Comparison of ENCODE assay signal across 23 cellular contexts in the genomic region with DNA sequence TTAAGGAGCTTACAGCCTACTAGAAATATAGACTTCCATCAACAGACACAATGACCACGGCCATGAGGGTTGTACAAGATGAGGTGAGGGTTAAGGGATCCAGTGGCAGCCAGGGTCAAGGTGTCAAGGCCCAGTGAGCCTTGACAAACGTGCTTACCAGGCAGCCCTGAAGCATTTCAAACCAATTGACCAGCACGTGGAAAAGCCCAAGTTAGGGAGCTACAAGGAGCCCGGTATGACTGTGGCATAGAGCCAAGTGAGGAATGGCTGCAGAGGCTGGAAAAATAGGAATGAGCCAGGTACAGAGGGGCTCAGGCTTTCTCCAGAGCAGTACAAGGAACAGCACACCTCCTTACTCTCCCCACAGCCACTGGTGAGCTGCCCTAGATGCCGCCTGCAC. TPM values are rescaled to one million over a fixed set of nuclear protein-coding genes. Genes with fewer than 3 reads are reported as not detected.
A peak's percentile ranks its signal among the peaks of the same experiment; 100 is the strongest.
DNase-seq lines count a peak whose midpoint lies in the region; ATAC-seq, FAIRE-seq and TF ChIP-seq lines count a peak whose summit lies in the region.
"Had no signal": no experiment of that assay in that cellular context is flagged by ENCODE, and none has a peak within 500 bp of the region (broad histone marks: within the 10 kb centered on the region; RNA-seq: fewer than 3 reads in every experiment).

No MANE protein-coding gene starts in this region.

- H3K4me1 ChIP-seq in A549 = peaks cover 53% of the 10 kb centered on the region
- peaks cover 32% of the 10 kb centered on the region for H3K4me1 ChIP-seq in PC-9 (replicated peaks; ENCODE audit: insufficient read depth)
- H3K4me1 ChIP-seq in esophagus (ENCODE audit: control insufficient read depth in 2 of 2, insufficient read depth in 2 of 2, low read length in 1 of 2) = peaks cover 2 to 5% of the 10 kb centered on the region in 2 donors
- H3K4me1 ChIP-seq: Peyer's patch had no signal

- H3K27ac ChIP-seq in A549 = peak overlapping the region; percentile 41 to 75; a peak in 5 of 6 replicates
- H3K27ac ChIP-seq in PC-9 = peak overlapping the region; percentile 26; the same call in 1 of the 2 replicates
- peak overlapping the region; percentile 11 to 22 for H3K27ac ChIP-seq in esophagus (ENCODE audit: low read depth in 2 of 2, low read length in 1 of 2)
- H3K27ac ChIP-seq: BLaER1 treated with 17β-estradiol and CSF1 and Interleukin-3, amounts not matched to agents 10 nM and 100 nM; Peyer's patch; SK-N-MC had no signal

- TF ChIP-seq CTCF in A549 (IDR thresholded peaks at IDR 0.05) (no peak), PC-9 (conservative IDR thresholded peaks at IDR 0.05) (no peak)

- CTCF ChIA-PET in A549 (lab: Yijun Ruan, JAX) = interaction anchor here (0.6 to 7.8 kb wide), 5 partner anchors 12 to 393 kb away, joined by 3 to 43 read pairs (median 4); partner anchors contain the start of gene AFAP1L2
- CTCF ChIA-PET in PC-9 (lab: Charles Lee) = interaction anchor here (0.6 kb wide), 1 partner anchor 144 kb away, joined by 3 read pairs; no protein-coding TSS in a partner anchor

- H3K27me3 ChIP-seq in PC-9 (ENCODE audit: insufficient read depth, low read depth) = no peaks in the 10 kb centered on the region
- no peaks in the 10 kb centered on the region for H3K27me3 ChIP-seq in esophagus (ENCODE audit: control insufficient read depth in 1 of 2, insufficient read depth in 2 of 2, low read length in 2 of 2)
- H3K27me3 ChIP-seq: Peyer's patch had no signal

- H3K9me3 ChIP-seq in A549 (no peaks in the 10 kb centered on the region), PC-9 (ENCODE audit: insufficient read depth, low read depth) (no peaks in the 10 kb centered on the region), esophagus (ENCODE audit: control insufficient read depth in 2 of 2, insufficient read depth in 1 of 2, low read depth in 1 of 2, low read length in 1 of 2) (no peaks in the 10 kb centered on the region)
- H3K9me3 ChIP-seq: BLaER1 treated with 17β-estradiol and CSF1 and Interleukin-3, amounts not matched to agents 10 nM and 100 nM; Peyer's patch had no signal

- no peak for TF ChIP-seq POLR2A in A549 (IDR thresholded peaks at IDR 0.05; ENCODE audit: low read length)

- no peaks in the 10 kb centered on the region for H4K20me1 ChIP-seq in PC-9 (ENCODE audit: insufficient read depth)
- H4K20me1 ChIP-seq: BLaER1 treated with 17β-estradiol and CSF1 and Interleukin-3, amounts not matched to agents 10 nM and 100 nM had no signal

- BruUV-seq in PC-9 (replicated peaks; lab: Mats Ljungman, UMichigan) = no TSS peak

- intact Hi-C loops in PC-9 (cut with micrococcal nuclease; ENCODE audit: unreplicated experiment) = no loop called here

- TF ChIP-seq RAD21 in A549 (conservative IDR thresholded peaks at IDR 0.05 in 1 of 2, IDR thresholded peaks at IDR 0.05 in 1 of 2) = no peak

- WGBS in A549 (ENCODE audit: missing lambda C conversion rate) = 88% methylated on average over 5 of the region's 5 CpGs
- 82 to 87% methylated on average over 5 of the region's 5 CpGs for WGBS in esophagus, 2 donors

- H3K4me3 ChIP-seq in A549 = no peak overlapping the region
- no peak overlapping the region for H3K4me3 ChIP-seq in PC-9
- no peak overlapping the region for H3K4me3 ChIP-seq in esophagus (ENCODE audit: low read depth in 1 of 2, low read length in 2 of 2)
- H3K4me3 ChIP-seq: BLaER1 treated with 17β-estradiol and CSF1 and Interleukin-3, amounts not matched to agents 10 nM and 100 nM; Peyer's patch; SK-N-MC had no signal

- no peaks in the 10 kb centered on the region for H3K9me2 ChIP-seq in PC-9 (ENCODE audit: insufficient read depth)

- no peak for DNase-seq in A549 (ENCODE audit: low read depth in 1 of 2, low spot score in 1 of 2)
- DNase-seq in PC-9 = no peak
- peak; percentile 57 for DNase-seq in renal cortical epithelial cell (ENCODE audit: low read depth)
- no peak for DNase-seq in C1 segment of cervical spinal cord (lab: John Stamatoyannopoulos, UW)
- DNase-seq: CD8-positive, alpha-beta memory T cell; DMS53; EL; GOT3; NCI-H1092 treated with DMSO at 0.1 percent for 48 hours; NCI-H146; NCI-H2029 treated with DMSO at 0.1 percent for 48 hours; NCI-H2171; NCI-H526; Peyer's patch; SHP77 had no signal

- no peak for FAIRE-seq in A549 (lab: Jason Lieb, UNC)
- FAIRE-seq: A204.1, GM12891, HTR-8/SVneo had no signal

- H3F3A ChIP-seq in PC-9 (ENCODE audit: insufficient read depth, low read depth) = peaks cover 4% of the 10 kb centered on the region; the same call in 1 of the 2 replicates

- no peak for TF ChIP-seq EP300 in A549 (IDR thresholded peaks at IDR 0.05)

- H3K36me3 ChIP-seq in PC-9 (ENCODE audit: low read depth) = no peaks in the 10 kb centered on the region
- H3K36me3 ChIP-seq in esophagus (ENCODE audit: control insufficient read depth in 2 of 2, insufficient read depth in 2 of 2, low read length in 1 of 2) = no peaks in the 10 kb centered on the region
- H3K36me3 ChIP-seq: BLaER1 treated with 17β-estradiol and CSF1 and Interleukin-3, amounts not matched to agents 10 nM and 100 nM; Peyer's patch had no signal

- peaks cover 22% of the 10 kb centered on the region for H3K79me2 ChIP-seq in PC-9 (ENCODE audit: low read depth)

- H3K4me2 ChIP-seq in A549 (no peak overlapping the region; the same call in 1 of the 3 replicates), PC-9 (no peak overlapping the region)

- POLR2A ChIA-PET in A549 (lab: Yijun Ruan, JAX) (no interaction called here), PC-9 (lab: Charles Lee; ENCODE audit: unreplicated experiment) (interaction anchor here (0.7 kb wide), 1 partner anchor 465 kb away, joined by 3 read pairs; no protein-coding TSS in a partner anchor)

- no peak overlapping the region for H2AFZ ChIP-seq in PC-9

- no peak for ATAC-seq in A549
- ATAC-seq in HG03520 (IDR thresholded peaks at IDR 0.05; ENCODE audit: unreplicated experiment) = no peak
- ATAC-seq in HG02678 (IDR thresholded peaks at IDR 0.05; ENCODE audit: unreplicated experiment) = no peak

TF ChIP-seq in A549, 52 proteins besides CTCF, POLR2A, EP300 and RAD21:
- TF ChIP-seq PHF8 (IDR thresholded peaks at IDR 0.05; ENCODE audit: borderline replicate concordance, low read depth) = no peak
- no peak for TF ChIP-seq POLR2AphosphoS2 (conservative IDR thresholded peaks at IDR 0.05; ENCODE audit: low read length)
- TF ChIP-seq NPAS2 (CRISPR knock-in tag; IDR thresholded peaks at IDR 0.05; ENCODE audit: borderline replicate concordance) = no peak
- TF ChIP-seq HOXB13 (CRISPR knock-in tag; IDR thresholded peaks at IDR 0.05; ENCODE audit: low read depth) = no peak
- TF ChIP-seq, protein P1, sequence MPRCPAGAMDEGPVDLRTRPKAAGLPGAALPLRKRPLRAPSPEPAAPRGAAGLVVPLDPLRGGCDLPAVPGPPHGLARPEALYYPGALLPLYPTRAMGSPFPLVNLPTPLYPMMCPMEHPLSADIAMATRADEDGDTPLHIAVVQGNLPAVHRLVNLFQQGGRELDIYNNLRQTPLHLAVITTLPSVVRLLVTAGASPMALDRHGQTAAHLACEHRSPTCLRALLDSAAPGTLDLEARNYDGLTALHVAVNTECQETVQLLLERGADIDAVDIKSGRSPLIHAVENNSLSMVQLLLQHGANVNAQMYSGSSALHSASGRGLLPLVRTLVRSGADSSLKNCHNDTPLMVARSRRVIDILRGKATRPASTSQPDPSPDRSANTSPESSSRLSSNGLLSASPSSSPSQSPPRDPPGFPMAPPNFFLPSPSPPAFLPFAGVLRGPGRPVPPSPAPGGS (IDR thresholded peaks at IDR 0.05) = no peak
- no peak for TF ChIP-seq NR3C1 (IDR thresholded peaks at IDR 0.05)
- TF ChIP-seq HOXB5 (CRISPR knock-in tag; IDR thresholded peaks at IDR 0.05) = no peak
- TF ChIP-seq ZSCAN20 (CRISPR knock-in tag; IDR thresholded peaks at IDR 0.05) = no peak
- no peak for TF ChIP-seq EHF (CRISPR knock-in tag; IDR thresholded peaks at IDR 0.05)
- TF ChIP-seq BHLHE40 (IDR thresholded peaks at IDR 0.05; ENCODE audit: low read depth, low read length) = no peak
- TF ChIP-seq RFX5 (IDR thresholded peaks at IDR 0.05) = no peak
- no peak for TF ChIP-seq MAFK (IDR thresholded peaks at IDR 0.05; ENCODE audit: partially characterized antibody)
- TF ChIP-seq HDAC2 (IDR thresholded peaks at IDR 0.05) = no peak
- no peak for TF ChIP-seq ZFP36 (IDR thresholded peaks at IDR 0.05; ENCODE audit: borderline replicate concordance, partially characterized antibody)

RNA-seq across cellular contexts. Expression of gene AFAP1L2, which starts 12.7 kb away (rescaled TPM):
- polyA plus RNA-seq in A549 (2011; rRNA removed) (17.6 and 19.6 TPM in 2 replicates), A549 (2017; fragmentation: RNase III; extraction: RNeasy Plus Mini Kit Qiagen cat#74134 plus additional on column Dnase treatment) (26.6 to 35.0 TPM (median 27.3 TPM) in 3 replicates), esophagus (1 to 10 TPM; 7.8 to 8.2 TPM)
- polyA plus RNA-seq in A549 (2012; cell fraction: cytosol; rRNA removed) = 23.2 and 26.7 TPM in 2 replicates
- 44.4 and 49.3 TPM in 2 replicates for polyA plus RNA-seq in A549 (2012; cell fraction: nucleus; rRNA removed)
- 27.3 and 28.7 TPM in 2 replicates for polyA minus RNA-seq in A549 (2011; rRNA and poly(A)+ RNA removed)
- total RNA-seq in PC-9 (2021) (35.4 and 39.9 TPM in 2 replicates), renal cortical epithelial cell (40.1 and 71.4 TPM in 2 replicates)
